ENCODE assay signal across 25 cellular contexts in genomic region chr6:65706436-65706835, GRCh38. TPM values are rescaled to one million over a fixed set of nuclear protein-coding genes. Genes with fewer than 3 reads are reported as not detected.
"Had no signal": no experiment of that assay in that cellular context is flagged by ENCODE, and none has a peak within 500 bp of the region (broad histone marks: within the 10 kb centered on the region; RNA-seq: fewer than 3 reads in every experiment).

No MANE protein-coding gene starts in this region.

- H3K9me3 Mint-ChIP-seq: activated naive CD8-positive, alpha-beta T cell treated with anti-CD3 and anti-CD28 coated beads for 36 hours; endodermal cell; neural crest cell had no signal

- H3K27ac Mint-ChIP-seq: activated naive CD8-positive, alpha-beta T cell treated with anti-CD3 and anti-CD28 coated beads for 36 hours; endodermal cell; naive B cell; stimulated activated memory B cell treated with anti-CD40 and anti-IgM and Interleukin-4, amounts not matched to agents 10 μg/mL and 1 μg/mL and 100 μg/mL, for 72 hours had no signal

- H3K4me3 ChIP-seq: esophagus squamous epithelium, gastrocnemius medialis, lower lobe of right lung, smooth muscle cell, stomach, suprapubic skin, tibial nerve had no signal

- H3K27ac ChIP-seq: esophagus squamous epithelium, gastrocnemius medialis, lower lobe of right lung, stomach, suprapubic skin, tibial nerve had no signal

- H3K9me3 ChIP-seq: esophagus squamous epithelium, gastrocnemius medialis, lower lobe of right lung, stomach, suprapubic skin, tibial nerve had no signal

- H3K4me1 ChIP-seq: esophagus squamous epithelium, gastrocnemius medialis, lower lobe of right lung, stomach, suprapubic skin, tibial nerve had no signal

- H3K27me3 ChIP-seq: esophagus squamous epithelium, gastrocnemius medialis, stomach, suprapubic skin, tibial nerve had no signal

- H3K4me2 ChIP-seq: smooth muscle cell had no signal

- H3K36me3 Mint-ChIP-seq: activated naive CD8-positive, alpha-beta T cell treated with anti-CD3 and anti-CD28 coated beads for 36 hours; naive B cell; stimulated activated memory B cell treated with anti-CD40 and anti-IgM and Interleukin-4, amounts not matched to agents 10 μg/mL and 1 μg/mL and 100 μg/mL, for 72 hours had no signal

- H3K4me1 Mint-ChIP-seq: activated naive CD8-positive, alpha-beta T cell treated with anti-CD3 and anti-CD28 coated beads for 36 hours; central memory CD8-positive, alpha-beta T cell; endodermal cell; naive B cell; stimulated activated memory B cell treated with anti-CD40 and anti-IgM and Interleukin-4, amounts not matched to agents 10 μg/mL and 1 μg/mL and 100 μg/mL, for 72 hours had no signal

- H3K27me3 Mint-ChIP-seq: activated naive CD8-positive, alpha-beta T cell treated with anti-CD3 and anti-CD28 coated beads for 36 hours; central memory CD8-positive, alpha-beta T cell; naive B cell; stimulated activated memory B cell treated with anti-CD40 and anti-IgM and Interleukin-4, amounts not matched to agents 10 μg/mL and 1 μg/mL and 100 μg/mL, for 72 hours had no signal

- DNase-seq: activated CD4-positive, alpha-beta T cell treated with anti-CD3 and anti-CD28 coated beads for 1 hour; activated naive CD8-positive, alpha-beta T cell treated with anti-CD3 and anti-CD28 coated beads for 36 hours; activated T-cell treated with anti-CD3 and anti-CD28 coated beads, Interleukin-2, amount 50 U/mL, for 1 hour; endodermal cell; esophagus squamous epithelium; gastrocnemius medialis; head of caudate nucleus; islet precursor cell; lower lobe of right lung; mesendoderm; naive B cell; stimulated activated CD4-positive, alpha-beta T cell treated with anti-CD3 and anti-CD28 coated beads, Interleukin-15, amount 100 ng/mL, for 24 hours; stomach had no signal

- H3K4me3 Mint-ChIP-seq: activated naive CD8-positive, alpha-beta T cell treated with anti-CD3 and anti-CD28 coated beads for 36 hours; central memory CD8-positive, alpha-beta T cell; endodermal cell; naive B cell; neural crest cell; stimulated activated memory B cell treated with anti-CD40 and anti-IgM and Interleukin-4, amounts not matched to agents 10 μg/mL and 1 μg/mL and 100 μg/mL, for 72 hours had no signal

- ATAC-seq: gastrocnemius medialis; lower lobe of right lung; sciatic nerve; stimulated activated memory B cell treated with anti-CD40 and anti-IgM and Interleukin-4, amounts not matched to agents 10 μg/mL and 1 μg/mL and 100 μg/mL, for 72 hours had no signal

- H3K36me3 ChIP-seq: esophagus squamous epithelium, gastrocnemius medialis, lower lobe of right lung, stomach, suprapubic skin, tibial nerve had no signal

- FAIRE-seq: astrocyte had no signal

RNA-seq across cellular contexts. Expression of gene EYS, which starts 0.6 kb away (rescaled TPM):
- total RNA-seq: activated naive CD8-positive, alpha-beta T cell treated with anti-CD3 and anti-CD28 coated beads for 36 hours; lower lobe of right lung; mucosa of gallbladder; posterior vena cava; suprapubic skin; T-helper 2 cell treated with Interferon-gamma antibody and Interleukin-4, amounts not matched to agents 100 ng/mL and 5 ng/mL, for 36 hours had no signal
- polyA plus RNA-seq: stomach, urinary bladder had no signal
